22 cellular contexts compared by ENCODE assay signal in genomic region chr13:32592082-32592481, GRCh38. TPM values are rescaled to one million over a fixed set of nuclear protein-coding genes. Genes with fewer than 3 reads are reported as not detected.
A peak's percentile ranks its signal among the peaks of the same experiment; 100 is the strongest.
DNase-seq lines count a peak whose midpoint lies in the region; ATAC-seq and TF ChIP-seq lines count a peak whose summit lies in the region.
"Had no signal": no experiment of that assay in that cellular context is flagged by ENCODE, and none has a peak within 500 bp of the region (broad histone marks: within the 10 kb centered on the region; RNA-seq: fewer than 3 reads in every experiment).

No MANE protein-coding gene starts in this region.

- no peak overlapping the region for H3K27ac ChIP-seq in DND-41 (ENCODE audit: low read length)
- H3K27ac ChIP-seq in HEK293 (ENCODE audit: extremely low read depth, low read depth, low read length) = no peak overlapping the region
- H3K27ac ChIP-seq in trophoblast cell (ENCODE audit: low read depth, low read length) = no peak overlapping the region
- no peak overlapping the region for H3K27ac ChIP-seq in smooth muscle cell (ENCODE audit: low read depth)
- H3K27ac ChIP-seq: BLaER1 had no signal

- no peak overlapping the region for H3K9ac ChIP-seq in DND-41 (ENCODE audit: low read depth, low read length)
- H3K9ac ChIP-seq in trophoblast cell (ENCODE audit: low read length) = no peak overlapping the region
- no peak overlapping the region for H3K9ac ChIP-seq in smooth muscle cell (ENCODE audit: low read depth)
- H3K9ac ChIP-seq: BLaER1 had no signal

- no peak for TF ChIP-seq CTCF in DND-41 (IDR thresholded peaks at IDR 0.05; ENCODE audit: borderline replicate concordance, extremely low read depth, low read length, poor library complexity, severe bottlenecking)
- no peak for TF ChIP-seq CTCF in HEK293 (tag by site-specific recombination; IDR thresholded peaks at IDR 0.05)
- no peak for TF ChIP-seq CTCF in WTC11 (IDR thresholded peaks at IDR 0.05)
- no peak for TF ChIP-seq CTCF in smooth muscle cell (IDR thresholded peaks at IDR 0.05; ENCODE audit: borderline replicate concordance, insufficient read depth, poor library complexity, severe bottlenecking)

- H3K79me2 ChIP-seq in DND-41 (ENCODE audit: insufficient read depth, low read length) (peaks cover 100% of the 10 kb centered on the region), trophoblast cell (ENCODE audit: control insufficient read depth, insufficient read depth, low read length, poor library complexity) (peaks cover 11% of the 10 kb centered on the region), smooth muscle cell (ENCODE audit: low read depth) (peaks cover 96% of the 10 kb centered on the region)

- H4K20me1 ChIP-seq in DND-41 (ENCODE audit: insufficient read depth, low read length) (peaks cover 89% of the 10 kb centered on the region), smooth muscle cell (ENCODE audit: low read depth) (peaks cover 91% of the 10 kb centered on the region)

- no peak overlapping the region for H2BK120ac ChIP-seq in trophoblast cell (ENCODE audit: insufficient read depth, low read length, poor library complexity)

- H3K4me2 ChIP-seq in DND-41 (ENCODE audit: insufficient read depth, low read length) (peak overlapping the region; percentile 13; the same call in 1 of the 2 replicates), trophoblast cell (ENCODE audit: low read length) (no peak overlapping the region), smooth muscle cell (no peak overlapping the region)
- H3K4me2 ChIP-seq: BLaER1 had no signal

- no peaks in the 10 kb centered on the region for H3F3A ChIP-seq in smooth muscle cell (ENCODE audit: low read depth)

- H3K36me3 Mint-ChIP-seq in WTC11 = no peaks in the 10 kb centered on the region
- H3K36me3 Mint-ChIP-seq: CD14-positive monocyte; CD4-positive, CD25-positive, alpha-beta regulatory T cell had no signal

- H3K79me1 ChIP-seq in trophoblast cell (ENCODE audit: low read length) = peaks cover under 1% of the 10 kb centered on the region

- H3K27me3 Mint-ChIP-seq in WTC11 (ENCODE audit: low read depth) = no peaks in the 10 kb centered on the region
- H3K27me3 Mint-ChIP-seq: CD4-positive, alpha-beta memory T cell had no signal

- CTCF ChIA-PET in HEK293 (lab: Yijun Ruan, JAX) = interaction anchor here (0.9 kb wide), 1 partner anchor 58 kb away, joined by 3 read pairs; no protein-coding TSS in a partner anchor
- CTCF ChIA-PET in WTC11 (lab: Charles Lee) = interaction anchor here (0.9 to 1.9 kb wide), 3 partner anchors 11 to 77 kb away, joined by 3 to 6 read pairs (median 4); no protein-coding TSS in a partner anchor

- H3K4me1 ChIP-seq in DND-41 (ENCODE audit: insufficient read depth, low read length) = peaks cover 26% of the 10 kb centered on the region
- H3K4me1 ChIP-seq in HEK293 (ENCODE audit: control insufficient read depth, insufficient read depth, low read length) = peaks cover 7% of the 10 kb centered on the region; the same call in 1 of the 2 replicates
- peaks cover 0 to 2% of the 10 kb centered on the region in 2 experiments for H3K4me1 ChIP-seq in trophoblast cell (ENCODE audit: control insufficient read depth in 1 of 2, insufficient read depth in 2 of 2, low read length in 2 of 2)
- H3K4me1 ChIP-seq in smooth muscle cell (ENCODE audit: low read depth) = peaks cover 27% of the 10 kb centered on the region
- H3K4me1 ChIP-seq: BE2C had no signal

- no peak overlapping the region for H3K4me3 ChIP-seq in DND-41 (ENCODE audit: low read depth in 1 of 2, low read length in 2 of 2)
- no peak overlapping the region for H3K4me3 ChIP-seq in HEK293 (ENCODE audit: low read depth, low read length)
- no peak overlapping the region for H3K4me3 ChIP-seq in trophoblast cell (ENCODE audit: low read depth, low read length)
- H3K4me3 ChIP-seq in smooth muscle cell = no peak overlapping the region
- H3K4me3 ChIP-seq: BLaER1 had no signal

- H4K8ac ChIP-seq in trophoblast cell (ENCODE audit: low read depth, low read length) = no peak overlapping the region

- H4K91ac ChIP-seq in trophoblast cell (ENCODE audit: low read depth, low read length) = no peak overlapping the region

- no CpG with 5 or more reads among the region's 8 CpGs for WGBS in trophoblast cell (ENCODE audit: extremely low coverage, insufficient coverage, insufficient read length)
- WGBS in smooth muscle cell (ENCODE audit: low lambda C conversion rate) = 96% methylated on average over 8 of the region's 8 CpGs

- H3K14ac ChIP-seq in trophoblast cell (ENCODE audit: low read length) = no peak overlapping the region

- no peak overlapping the region for H3K4me3 Mint-ChIP-seq in WTC11
- H3K4me3 Mint-ChIP-seq: CD14-positive monocyte; CD4-positive, alpha-beta memory T cell had no signal

- no peak overlapping the region for H2BK12ac ChIP-seq in trophoblast cell (ENCODE audit: low read length)

- H3K4me1 Mint-ChIP-seq in WTC11 = peaks cover 48% of the 10 kb centered on the region

- no peaks in the 10 kb centered on the region for H3K9me3 Mint-ChIP-seq in WTC11
- H3K9me3 Mint-ChIP-seq: CD4-positive, CD25-positive, alpha-beta regulatory T cell; CD8-positive, alpha-beta memory T cell had no signal

- 0 out of 2 replicates have a peak overlapping the region, but pooled peaks have one; percentile 20 for H3K27ac Mint-ChIP-seq in WTC11

- H4K12ac ChIP-seq in trophoblast cell (ENCODE audit: low read depth, low read length) = no peak overlapping the region

- no peak overlapping the region for H2BK5ac ChIP-seq in trophoblast cell (ENCODE audit: low read depth, low read length, poor library complexity)

- H3K27me3 ChIP-seq in DND-41 (ENCODE audit: insufficient read depth, low read length, poor library complexity) (no peaks in the 10 kb centered on the region), trophoblast cell (ENCODE audit: insufficient read depth, low read length) (no peaks in the 10 kb centered on the region), smooth muscle cell (ENCODE audit: low read depth) (no peaks in the 10 kb centered on the region)
- H3K27me3 ChIP-seq: BE2C, BLaER1 had no signal

- peak overlapping the region; percentile 80 for H3K4ac ChIP-seq in trophoblast cell (ENCODE audit: low read depth, low read length)

- no peak overlapping the region for H3K18ac ChIP-seq in trophoblast cell (ENCODE audit: low read length)

- DNase-seq in DND-41 (no peak), WTC11 (ENCODE audit: low spot score) (no peak), trophoblast cell (no peak), smooth muscle cell (lab: John Stamatoyannopoulos, UW; ENCODE audit: unreplicated experiment) (no peak)
- no peak for DNase-seq in activated T-cell treated with anti-CD3 and anti-CD28 coated beads, Interleukin-2, amount 50 U/mL, for 48 hours
- DNase-seq: 8988T; ACHN; BE2C; C1 segment of cervical spinal cord; CD4-positive, alpha-beta memory T cell; CD4-positive, CD25-positive, alpha-beta regulatory T cell; CD8-positive, alpha-beta memory T cell; COR-L47; DMS 273 treated with DMSO at 0.1 percent for 48 hours; DMS153; DMS53; DMS79; GF-D8 had no signal

- H3K9me3 ChIP-seq in DND-41 (ENCODE audit: insufficient read depth, low read length, severe bottlenecking) = peaks cover under 1% of the 10 kb centered on the region
- H3K9me3 ChIP-seq in HEK293 (ENCODE audit: control insufficient read depth, insufficient read depth, low read depth, low read length) = no peaks in the 10 kb centered on the region
- H3K9me3 ChIP-seq in trophoblast cell (ENCODE audit: insufficient read depth, low read depth, low read length) = no peaks in the 10 kb centered on the region
- no peaks in the 10 kb centered on the region for H3K9me3 ChIP-seq in smooth muscle cell (replicated peaks; ENCODE audit: low read depth)
- H3K9me3 ChIP-seq: BE2C had no signal

- no peak overlapping the region for H2AK5ac ChIP-seq in trophoblast cell (ENCODE audit: low read length)

- peaks cover 9% of the 10 kb centered on the region for H3K36me3 ChIP-seq in DND-41 (ENCODE audit: insufficient read depth, low read length)
- no peaks in the 10 kb centered on the region for H3K36me3 ChIP-seq in HEK293 (ENCODE audit: control insufficient read depth in 2 of 2, insufficient read depth in 1 of 2, low read length in 2 of 2)
- no peaks in the 10 kb centered on the region for H3K36me3 ChIP-seq in trophoblast cell (ENCODE audit: control insufficient read depth in 1 of 2, insufficient read depth in 2 of 2, low read length in 2 of 2)
- no peaks in the 10 kb centered on the region for H3K36me3 ChIP-seq in smooth muscle cell (ENCODE audit: low read depth)

- H2AFZ ChIP-seq in DND-41 (ENCODE audit: low read depth, low read length) = no peak overlapping the region
- H2AFZ ChIP-seq in trophoblast cell (ENCODE audit: insufficient read depth, low read length, poor library complexity) = no peak overlapping the region
- no peak overlapping the region for H2AFZ ChIP-seq in smooth muscle cell (ENCODE audit: low read depth)

- no peak overlapping the region for H3K23ac ChIP-seq in trophoblast cell (ENCODE audit: low read length)

- POLR2A ChIA-PET in HEK293 (lab: Yijun Ruan, JAX) = no interaction called here
- POLR2A ChIA-PET in WTC11 (lab: Charles Lee) = no interaction called here

- ATAC-seq in DND-41 (ENCODE audit: insufficient read depth, low read depth) (no peak), WTC11 (no peak), GM19328 (IDR thresholded peaks at IDR 0.05; ENCODE audit: unreplicated experiment) (no peak)

TF ChIP-seq in HEK293, 187 proteins besides CTCF, POLR2A, EP300 and RAD21 (continues in another document):
- TF ChIP-seq SCRT2 (tag by site-specific recombination; IDR thresholded peaks at IDR 0.05) = peak; percentile 81

TF ChIP-seq in WTC11, 78 proteins besides CTCF, POLR2A, EP300 and RAD21 (continues in another document):
- no peak for TF ChIP-seq RELA (CRISPR knock-in tag; IDR thresholded peaks at IDR 0.05; ENCODE audit: borderline replicate concordance)
- no peak for TF ChIP-seq NR3C1 (CRISPR knock-in tag; conservative IDR thresholded peaks at IDR 0.05; ENCODE audit: low read depth)

RNA-seq across cellular contexts. Expression of gene PDS5B, which starts 5.8 kb away (rescaled TPM):
- total RNA-seq in WTC11 (2021) (41.3 to 44.5 TPM (median 44.3 TPM) in 3 replicates), smooth muscle cell (38.9 and 61.7 TPM in 2 replicates)
- 33.8 and 36.8 TPM in 2 replicates for polyA plus RNA-seq in trophoblast cell (2013)
- 17.4 and 20.5 TPM in 2 replicates for polyA plus RNA-seq in smooth muscle cell

RNA-seq across cellular contexts. Expression of gene N4BP2L2, which starts 53.5 kb away (rescaled TPM):
- total RNA-seq in WTC11 (2021) (68.9 to 78.3 TPM (median 72.9 TPM) in 3 replicates), smooth muscle cell (96.0 and 110 TPM in 2 replicates)
- polyA plus RNA-seq in trophoblast cell (2013) = 72.2 and 73.0 TPM in 2 replicates
- 51.3 and 72.1 TPM in 2 replicates for polyA plus RNA-seq in smooth muscle cell
